12 cellular contexts compared by ENCODE assay signal in the genomic region with DNA sequence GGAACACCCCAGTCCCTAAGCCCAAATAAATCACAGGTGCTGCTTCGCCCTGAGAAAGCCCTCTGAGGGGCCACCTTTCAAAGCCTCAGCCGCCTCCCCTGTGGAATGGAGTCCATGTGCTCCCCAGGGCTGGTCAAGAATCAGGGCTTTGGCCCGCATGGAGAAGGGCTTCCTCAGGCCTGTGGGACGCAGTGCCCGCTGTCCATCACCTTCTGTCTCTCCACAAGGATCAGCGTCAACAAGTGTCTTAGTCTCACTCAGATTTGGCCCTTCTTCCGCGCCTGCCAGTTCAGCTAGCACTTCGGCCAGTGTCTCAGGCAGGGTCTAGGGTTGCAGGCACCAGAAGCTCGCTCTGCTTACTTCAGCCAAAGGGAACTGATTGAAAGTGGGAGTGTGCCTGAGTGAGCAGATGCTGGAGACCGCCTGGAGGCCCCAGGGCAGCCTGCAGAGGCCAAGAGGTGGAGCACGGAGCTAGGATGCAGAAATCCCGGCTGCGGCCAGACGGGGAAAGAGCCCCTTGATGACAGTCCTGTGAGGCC. TPM values are rescaled to one million over a fixed set of nuclear protein-coding genes. Genes with fewer than 3 reads are reported as not detected.
DNase-seq lines count a peak whose midpoint lies in the region; ATAC-seq and TF ChIP-seq lines count a peak whose summit lies in the region.
"Had no signal": no experiment of that assay in that cellular context is flagged by ENCODE, and none has a peak within 500 bp of the region (broad histone marks: within the 10 kb centered on the region; RNA-seq: fewer than 3 reads in every experiment).

No MANE protein-coding gene starts in this region.

- H3K9ac ChIP-seq in OCI-LY1 (ENCODE audit: low read length) = no peak overlapping the region

- DNase-seq in NCI-H2171 treated with DMSO at 0.1 percent for 48 hours (lab: John Stamatoyannopoulos, UW) (peak; percentile 13), NCI-H2171 (lab: John Stamatoyannopoulos, UW) (no peak), esophagus squamous epithelium (lab: John Stamatoyannopoulos, UW) (no peak), psoas muscle (peak in 1 of 2 donors; percentile 57), lower lobe of right lung (no peak)
- DNase-seq: 8988T; activated CD4-positive, alpha-beta T cell treated with anti-CD3 and anti-CD28 coated beads for 1 hour; NCI-H1105 treated with DMSO at 0.1 percent for 48 hours had no signal

- H4K20me1 ChIP-seq in OCI-LY1 (ENCODE audit: insufficient read depth, low read length) = no peaks in the 10 kb centered on the region

- no peaks in the 10 kb centered on the region for H3K27me3 ChIP-seq in OCI-LY1 (ENCODE audit: insufficient read depth, low read length)
- H3K27me3 ChIP-seq in esophagus squamous epithelium = no peaks in the 10 kb centered on the region
- H3K27me3 ChIP-seq in psoas muscle (ENCODE audit: insufficient read depth in 3 of 3, low read length in 2 of 3) = no peaks in the 10 kb centered on the region
- H3K27me3 ChIP-seq in lower lobe of right lung (ENCODE audit: low read depth) = no peaks in the 10 kb centered on the region
- H3K27me3 ChIP-seq: pancreas had no signal

- H3K27ac ChIP-seq in OCI-LY1 (ENCODE audit: low read depth, low read length, poor library complexity, severe bottlenecking) (peak overlapping the region; percentile 13), esophagus squamous epithelium (peak overlapping the region in 3 of 4 donors; percentile 58 to 76 (median 75)), psoas muscle (peak overlapping the region; percentile 67), lower lobe of right lung (no peak overlapping the region)

- no peak overlapping the region for H3K4me2 ChIP-seq in OCI-LY1 (ENCODE audit: low read length)

- no peaks in the 10 kb centered on the region for H3K9me3 ChIP-seq in OCI-LY1 (ENCODE audit: low read length)
- H3K9me3 ChIP-seq in esophagus squamous epithelium = no peaks in the 10 kb centered on the region
- H3K9me3 ChIP-seq in psoas muscle = no peaks in the 10 kb centered on the region
- no peaks in the 10 kb centered on the region for H3K9me3 ChIP-seq in lower lobe of right lung
- H3K9me3 ChIP-seq: pancreas had no signal

- H3K4me3 ChIP-seq in OCI-LY1 (ENCODE audit: low read depth, low read length, poor library complexity, severe bottlenecking) (no peak overlapping the region), esophagus squamous epithelium (no peak overlapping the region), psoas muscle (no peak overlapping the region), lower lobe of right lung (no peak overlapping the region)
- H3K4me3 ChIP-seq: pancreas had no signal

- TF ChIP-seq POLR2A in esophagus squamous epithelium (IDR thresholded peaks at IDR 0.05) = no peak

- ATAC-seq in psoas muscle = peak in 3 of 4 donors; percentile 4 to 14 (median 10)
- no peak for ATAC-seq in HG02571 (IDR thresholded peaks at IDR 0.05; ENCODE audit: unreplicated experiment)
- no peak for ATAC-seq in GM18858 (IDR thresholded peaks at IDR 0.05; ENCODE audit: unreplicated experiment)
- ATAC-seq in lower lobe of right lung = no peak

- H3K36me3 ChIP-seq in OCI-LY1 (ENCODE audit: insufficient read depth, low read length) (peaks cover 76% of the 10 kb centered on the region), esophagus squamous epithelium (peaks cover 18 to 97% (median 33%) of the 10 kb centered on the region in 3 donors), psoas muscle (ENCODE audit: insufficient read depth in 1 of 2, low read depth in 1 of 2) (peaks cover 3 to 98% of the 10 kb centered on the region in 2 donors), lower lobe of right lung (peaks cover 100% of the 10 kb centered on the region)

- intact Hi-C loops in esophagus squamous epithelium (cut with DNase I) = no loop called here
- intact Hi-C loops in psoas muscle (cut with DNase I) = no loop called here
- intact Hi-C loops in lower lobe of right lung (cut with DNase I) = no loop called here

- H2AFZ ChIP-seq in OCI-LY1 (ENCODE audit: low read length) = no peak overlapping the region

- H3K4me1 ChIP-seq in OCI-LY1 (ENCODE audit: insufficient read depth, low read length, severe bottlenecking) (no peaks in the 10 kb centered on the region), esophagus squamous epithelium (peaks cover 22 to 75% (median 50%) of the 10 kb centered on the region in 3 donors), psoas muscle (peaks cover 48% of the 10 kb centered on the region), lower lobe of right lung (peaks cover 6% of the 10 kb centered on the region)
- H3K4me1 ChIP-seq: pancreas had no signal

- TF ChIP-seq CTCF in OCI-LY1 (IDR thresholded peaks at IDR 0.05; ENCODE audit: low read length) (no peak), esophagus squamous epithelium (IDR thresholded peaks at IDR 0.05) (no peak), psoas muscle (IDR thresholded peaks at IDR 0.05) (no peak), lower lobe of right lung (IDR thresholded peaks at IDR 0.05) (no peak)

- no peaks in the 10 kb centered on the region for H3K79me2 ChIP-seq in OCI-LY1 (ENCODE audit: insufficient read depth, low read length)

- H3K9me2 ChIP-seq in OCI-LY1 (ENCODE audit: low read depth, low read length) = no peaks in the 10 kb centered on the region

- 83 to 97% methylated on average over 5 to 10 of the region's 15 CpGs for WGBS in esophagus squamous epithelium, 2 donors
- 50 to 65% (median 53%) methylated on average over 15 of the region's 15 CpGs for WGBS in psoas muscle, 3 donors

- peaks cover 9% of the 10 kb centered on the region; the same call in 1 of the 2 replicates for H3F3A ChIP-seq in OCI-LY1 (ENCODE audit: insufficient read depth, low read length)

RNA-seq across cellular contexts. Expression of gene HNRNPH1, which starts 16.5 kb away (rescaled TPM):
- 100 to 1,000 TPM; 209 to 645 (median 383) TPM for total RNA-seq in esophagus squamous epithelium
- total RNA-seq in psoas muscle = 100 to 1,000 TPM; 141 to 195 (median 179) TPM
- polyA plus RNA-seq in psoas muscle = 100 to 1,000 TPM; 105 to 226 (median 142) TPM
- 517 TPM for total RNA-seq in lower lobe of right lung

RNA-seq across cellular contexts. Expression of gene RUFY1, which starts 56.6 kb away (rescaled TPM):
- total RNA-seq in esophagus squamous epithelium = 10 to 100 TPM; 27.1 to 63.8 (median 45.8) TPM
- total RNA-seq in psoas muscle = 10 to 100 TPM; 17.9 to 26.3 (median 23.2) TPM
- polyA plus RNA-seq in psoas muscle = 10 to 100 TPM; 22.7 to 24.0 (median 22.8) TPM
- 58.8 TPM for total RNA-seq in lower lobe of right lung

Comparison
In these comparisons a context has a peak if more than half of its experiments do, and no peak if none do; other contexts are left out.
1. ATAC-seq: peak in psoas muscle (3 of 4); none in HG02571 (single experiment), GM18858 (single experiment) and lower lobe of right lung (0 of 2).